Comparison of ENCODE assay signal across 1 cellular context in genomic region chr19:313988-314815, GRCh38.
TF ChIP-seq lines count a peak whose summit lies in the region.

No MANE protein-coding gene starts in this region.

TF ChIP-seq in HepG2, 621 proteins besides CTCF, POLR2A, EP300 and RAD21:
- no peak for TF ChIP-seq LBX2 (CRISPR knock-in tag; IDR thresholded peaks at IDR 0.05; ENCODE audit: borderline replicate concordance)
- TF ChIP-seq, protein P1, sequence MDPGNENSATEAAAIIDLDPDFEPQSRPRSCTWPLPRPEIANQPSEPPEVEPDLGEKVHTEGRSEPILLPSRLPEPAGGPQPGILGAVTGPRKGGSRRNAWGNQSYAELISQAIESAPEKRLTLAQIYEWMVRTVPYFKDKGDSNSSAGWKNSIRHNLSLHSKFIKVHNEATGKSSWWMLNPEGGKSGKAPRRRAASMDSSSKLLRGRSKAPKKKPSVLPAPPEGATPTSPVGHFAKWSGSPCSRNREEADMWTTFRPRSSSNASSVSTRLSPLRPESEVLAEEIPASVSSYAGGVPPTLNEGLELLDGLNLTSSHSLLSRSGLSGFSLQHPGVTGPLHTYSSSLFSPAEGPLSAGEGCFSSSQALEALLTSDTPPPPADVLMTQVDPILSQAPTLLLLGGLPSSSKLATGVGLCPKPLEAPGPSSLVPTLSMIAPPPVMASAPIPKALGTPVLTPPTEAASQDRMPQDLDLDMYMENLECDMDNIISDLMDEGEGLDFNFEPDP (CRISPR knock-in tag; conservative IDR thresholded peaks at IDR 0.05), result no peak
- TF ChIP-seq, protein P2, sequence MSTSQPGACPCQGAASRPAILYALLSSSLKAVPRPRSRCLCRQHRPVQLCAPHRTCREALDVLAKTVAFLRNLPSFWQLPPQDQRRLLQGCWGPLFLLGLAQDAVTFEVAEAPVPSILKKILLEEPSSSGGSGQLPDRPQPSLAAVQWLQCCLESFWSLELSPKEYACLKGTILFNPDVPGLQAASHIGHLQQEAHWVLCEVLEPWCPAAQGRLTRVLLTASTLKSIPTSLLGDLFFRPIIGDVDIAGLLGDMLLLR (CRISPR knock-in tag; IDR thresholded peaks at IDR 0.05), result no peak
- no peak for TF ChIP-seq PBX3 (CRISPR knock-in tag; IDR thresholded peaks at IDR 0.05; ENCODE audit: borderline replicate concordance)
- TF ChIP-seq ZFP90 (CRISPR knock-in tag; IDR thresholded peaks at IDR 0.05; ENCODE audit: borderline replicate concordance), result no peak
- TF ChIP-seq, protein P3, sequence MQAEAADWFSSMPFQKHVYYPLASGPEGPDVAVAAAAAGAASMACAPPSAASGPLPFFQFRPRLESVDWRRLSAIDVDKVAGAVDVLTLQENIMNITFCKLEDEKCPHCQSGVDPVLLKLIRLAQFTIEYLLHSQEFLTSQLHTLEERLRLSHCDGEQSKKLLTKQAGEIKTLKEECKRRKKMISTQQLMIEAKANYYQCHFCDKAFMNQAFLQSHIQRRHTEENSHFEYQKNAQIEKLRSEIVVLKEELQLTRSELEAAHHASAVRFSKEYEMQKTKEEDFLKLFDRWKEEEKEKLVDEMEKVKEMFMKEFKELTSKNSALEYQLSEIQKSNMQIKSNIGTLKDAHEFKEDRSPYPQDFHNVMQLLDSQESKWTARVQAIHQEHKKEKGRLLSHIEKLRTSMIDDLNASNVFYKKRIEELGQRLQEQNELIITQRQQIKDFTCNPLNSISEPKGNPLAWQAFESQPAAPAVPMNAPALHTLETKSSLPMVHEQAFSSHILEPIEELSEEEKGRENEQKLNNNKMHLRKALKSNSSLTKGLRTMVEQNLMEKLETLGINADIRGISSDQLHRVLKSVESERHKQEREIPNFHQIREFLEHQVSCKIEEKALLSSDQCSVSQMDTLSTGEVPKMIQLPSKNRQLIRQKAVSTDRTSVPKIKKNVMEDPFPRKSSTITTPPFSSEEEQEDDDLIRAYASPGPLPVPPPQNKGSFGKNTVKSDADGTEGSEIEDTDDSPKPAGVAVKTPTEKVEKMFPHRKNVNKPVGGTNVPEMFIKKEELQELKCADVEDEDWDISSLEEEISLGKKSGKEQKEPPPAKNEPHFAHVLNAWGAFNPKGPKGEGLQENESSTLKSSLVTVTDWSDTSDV (CRISPR knock-in tag; IDR thresholded peaks at IDR 0.05), result no peak
- TF ChIP-seq ZNF44 (CRISPR knock-in tag; IDR thresholded peaks at IDR 0.05), result no peak
- TF ChIP-seq PAF1 (CRISPR knock-in tag; IDR thresholded peaks at IDR 0.05), result no peak
- TF ChIP-seq, protein P4, sequence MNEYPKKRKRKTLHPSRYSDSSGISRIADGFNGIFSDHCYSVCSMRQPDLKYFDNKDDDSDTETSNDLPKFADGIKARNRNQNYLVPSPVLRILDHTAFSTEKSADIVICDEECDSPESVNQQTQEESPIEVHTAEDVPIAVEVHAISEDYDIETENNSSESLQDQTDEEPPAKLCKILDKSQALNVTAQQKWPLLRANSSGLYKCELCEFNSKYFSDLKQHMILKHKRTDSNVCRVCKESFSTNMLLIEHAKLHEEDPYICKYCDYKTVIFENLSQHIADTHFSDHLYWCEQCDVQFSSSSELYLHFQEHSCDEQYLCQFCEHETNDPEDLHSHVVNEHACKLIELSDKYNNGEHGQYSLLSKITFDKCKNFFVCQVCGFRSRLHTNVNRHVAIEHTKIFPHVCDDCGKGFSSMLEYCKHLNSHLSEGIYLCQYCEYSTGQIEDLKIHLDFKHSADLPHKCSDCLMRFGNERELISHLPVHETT (CRISPR knock-in tag; conservative IDR thresholded peaks at IDR 0.05), result no peak
- TF ChIP-seq ZNF343 (CRISPR knock-in tag; IDR thresholded peaks at IDR 0.05), result no peak
